ENCODE assay signal across 10 cellular contexts in the genomic region with DNA sequence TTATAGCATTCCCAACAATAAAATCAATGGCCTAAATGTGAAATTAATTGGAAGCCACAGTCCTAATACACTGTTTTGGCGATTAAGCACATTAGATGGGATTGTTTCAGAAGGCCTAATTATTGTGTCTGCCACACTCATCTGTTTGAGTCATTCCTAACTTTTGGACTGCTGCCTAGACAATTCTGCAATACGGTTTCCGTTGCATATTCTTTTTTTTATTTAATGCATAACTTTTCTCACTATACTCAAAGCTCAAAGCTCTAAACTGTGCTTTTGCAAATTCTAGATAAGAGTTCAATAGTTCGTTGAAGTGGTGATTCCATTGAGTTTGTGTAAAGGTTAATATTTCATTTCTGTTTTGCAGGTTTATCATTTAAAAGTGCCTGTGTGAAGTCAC. TPM values are rescaled to one million over a fixed set of nuclear protein-coding genes. Genes with fewer than 3 reads are reported as not detected.
DNase-seq lines count a peak whose midpoint lies in the region; ATAC-seq and TF ChIP-seq lines count a peak whose summit lies in the region.
"Had no signal": no experiment of that assay in that cellular context is flagged by ENCODE, and none has a peak within 500 bp of the region (broad histone marks: within the 10 kb centered on the region; RNA-seq: fewer than 3 reads in every experiment).

No MANE protein-coding gene starts in this region.

- in situ Hi-C loops in transverse colon (cut with MboI; ENCODE audit: low pct_ligation_motif_present in 1 of 4, low pct_unique_long_range_greater_than_20kb in 1 of 4, low sequenced_read_pairs in 3 of 4), result no loop called here

- no peak for TF ChIP-seq EP300 in transverse colon (IDR thresholded peaks at IDR 0.05; ENCODE audit: low read depth)

- peak; percentile 41 for ATAC-seq in left lobe of liver
- no peak for ATAC-seq in stimulated activated memory B cell treated with anti-CD40 and anti-IgM and Interleukin-4, amounts not matched to agents 10 μg/mL and 1 μg/mL and 100 μg/mL, for 72 hours
- no peak for ATAC-seq in GM19023 (IDR thresholded peaks at IDR 0.05; ENCODE audit: unreplicated experiment)
- ATAC-seq: stimulated activated naive CD8-positive, alpha-beta T cell treated with anti-CD3 and anti-CD28 coated beads, Interleukin-15, Interleukin-2, amounts not matched to agents 100 U/mL and 50 U/mL, for 24 hours had no signal

- peaks cover 26% of the 10 kb centered on the region for H3K36me3 Mint-ChIP-seq in stimulated activated memory B cell treated with anti-CD40 and anti-IgM and Interleukin-4, amounts not matched to agents 10 μg/mL and 1 μg/mL and 100 μg/mL, for 72 hours

- H3K27me3 Mint-ChIP-seq in stimulated activated memory B cell treated with anti-CD40 and anti-IgM and Interleukin-4, amounts not matched to agents 10 μg/mL and 1 μg/mL and 100 μg/mL, for 72 hours, result no peaks in the 10 kb centered on the region

- H3K9me3 ChIP-seq in transverse colon, result no peaks in the 10 kb centered on the region

- H3K27me3 ChIP-seq in transverse colon, result no peaks in the 10 kb centered on the region

- TF ChIP-seq POLR2A in transverse colon (IDR thresholded peaks at IDR 0.05), result no peak

- DNase-seq in HT1080 (ENCODE audit: low read depth) (peak; percentile 76), cardiac fibroblast (ENCODE audit: low read depth in 2 of 2) (peak; percentile 90 to 91), left lobe of liver (ENCODE audit: low spot score) (no peak), transverse colon (no peak), COLO668 (lab: John Stamatoyannopoulos, UW; ENCODE audit: unreplicated experiment) (no peak)
- DNase-seq: Kasumi-1; stimulated activated naive CD8-positive, alpha-beta T cell treated with anti-CD3 and anti-CD28 coated beads, Interleukin-15, Interleukin-2, amounts not matched to agents 100 U/mL and 50 U/mL, for 24 hours had no signal

- intact Hi-C loops in transverse colon (cut with DNase I; ENCODE audit: low total_unique reads), result no loop called here

- H3K4me1 Mint-ChIP-seq in stimulated activated memory B cell treated with anti-CD40 and anti-IgM and Interleukin-4, amounts not matched to agents 10 μg/mL and 1 μg/mL and 100 μg/mL, for 72 hours, result peaks cover 49% of the 10 kb centered on the region

- no peak overlapping the region for H3K4me3 ChIP-seq in cardiac fibroblast (replicated peaks in 1 of 2; ENCODE audit: low read depth in 2 of 2, low read length in 2 of 2)
- no peak overlapping the region for H3K4me3 ChIP-seq in transverse colon

- peaks cover 31 to 83% (median 45%) of the 10 kb centered on the region in 4 donors for H3K4me1 ChIP-seq in transverse colon

- TF ChIP-seq CTCF in cardiac fibroblast (IDR thresholded peaks at IDR 0.05; ENCODE audit: low read depth, low read length), result no peak
- TF ChIP-seq CTCF in transverse colon (IDR thresholded peaks at IDR 0.05), result no peak

- H3K9me3 Mint-ChIP-seq in stimulated activated memory B cell treated with anti-CD40 and anti-IgM and Interleukin-4, amounts not matched to agents 10 μg/mL and 1 μg/mL and 100 μg/mL, for 72 hours, result peaks cover 3% of the 10 kb centered on the region
- H3K9me3 Mint-ChIP-seq: neural crest cell had no signal

- H3K27ac Mint-ChIP-seq in stimulated activated memory B cell treated with anti-CD40 and anti-IgM and Interleukin-4, amounts not matched to agents 10 μg/mL and 1 μg/mL and 100 μg/mL, for 72 hours, result no peak overlapping the region

- H3K36me3 ChIP-seq in transverse colon, result peaks cover 0 to 7% (median 0%) of the 10 kb centered on the region in 4 donors

- 27 to 40% methylated on average over 4 of the region's 4 CpGs for WGBS in transverse colon (ENCODE audit: low coverage in 1 of 2), 2 donors

- no peak overlapping the region for H3K4me3 Mint-ChIP-seq in stimulated activated memory B cell treated with anti-CD40 and anti-IgM and Interleukin-4, amounts not matched to agents 10 μg/mL and 1 μg/mL and 100 μg/mL, for 72 hours
- H3K4me3 Mint-ChIP-seq: neural crest cell had no signal

- H3K27ac ChIP-seq in transverse colon, result peak overlapping the region; percentile 68 to 79 (median 74)

RNA-seq across cellular contexts. Expression of a gene that starts 53.1 kb away (rescaled TPM):
- 12.3 and 19.4 TPM in 2 replicates for total RNA-seq in HT1080 (2014; rRNA removed; shearing (Covaris generic))
- 36.4 and 45.5 TPM in 2 replicates for polyA plus RNA-seq in HT1080 (2015; cell fraction: cytosol; rRNA removed)
- 43.6 and 45.2 TPM in 2 replicates for polyA plus RNA-seq in HT1080 (2015; cell fraction: nucleus; rRNA removed)
- 31.4 TPM for total RNA-seq in left lobe of liver
- 10 to 100 TPM; 26.9 to 53.7 (median 46.1) TPM for total RNA-seq in transverse colon

Comparison
In these comparisons a context has a peak if more than half of its experiments do, and no peak if none do; other contexts are left out.
1. DNase-seq: peak in HT1080 (single experiment) and cardiac fibroblast (2 of 2); none in left lobe of liver (single experiment), transverse colon (single experiment) and COLO668 (single experiment).